Comparison of ENCODE assay signal across 8 cellular contexts in the genomic region with DNA sequence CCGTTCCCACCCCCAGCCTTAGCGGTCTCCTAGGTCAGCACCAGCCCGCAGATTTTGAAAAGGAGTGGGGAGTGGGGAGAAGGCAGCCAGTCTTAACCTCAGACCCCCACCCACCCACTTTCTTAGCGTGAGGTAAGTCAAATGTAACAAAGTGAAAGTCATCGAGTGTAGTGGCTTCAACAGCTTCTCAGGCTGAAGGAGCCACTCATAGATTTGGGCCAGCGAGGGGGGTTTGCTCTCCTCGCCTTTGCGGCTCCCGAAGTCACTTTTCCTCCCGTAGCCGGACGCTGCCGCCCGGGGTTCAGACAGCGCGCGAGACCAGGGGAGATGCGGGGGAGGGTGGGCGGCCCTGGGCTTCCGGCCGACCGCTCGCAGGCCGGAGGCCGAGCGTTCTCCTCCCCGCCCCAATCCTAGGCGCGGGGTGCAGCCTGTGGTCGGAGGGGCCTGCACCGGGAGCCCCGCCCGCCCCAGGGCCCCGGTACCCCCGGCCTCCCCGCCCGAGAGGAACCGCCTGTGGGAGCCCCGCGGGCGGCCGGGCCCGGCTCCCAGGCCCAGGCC. TPM values are rescaled to one million over a fixed set of nuclear protein-coding genes. Genes with fewer than 3 reads are reported as not detected.
DNase-seq lines count a peak whose midpoint lies in the region; ATAC-seq and TF ChIP-seq lines count a peak whose summit lies in the region.

No MANE protein-coding gene starts in this region.

- H3K9me3 ChIP-seq in ectodermal cell (ENCODE audit: control insufficient read depth, low read length): no peaks in the 10 kb centered on the region

- peaks cover 28% of the 10 kb centered on the region for H3K4me1 ChIP-seq in ectodermal cell (ENCODE audit: control insufficient read depth, insufficient read depth, low read length)

- H3K4me1 Mint-ChIP-seq in HFFc6 (ENCODE audit: low read depth): peaks cover 33% of the 10 kb centered on the region
- peaks cover 12 to 62% (median 52%) of the 10 kb centered on the region in 4 donors for H3K4me1 Mint-ChIP-seq in naive thymus-derived CD8-positive, alpha-beta T cell

- H3K27ac Mint-ChIP-seq in HFFc6: peak overlapping the region; percentile 79; the same call in 1 of the 2 replicates
- H3K27ac Mint-ChIP-seq in naive thymus-derived CD8-positive, alpha-beta T cell: no peak overlapping the region

- POLR2A ChIA-PET in AG04449 (lab: Yijun Ruan, JAX): no interaction called here
- POLR2A ChIA-PET in naive thymus-derived CD8-positive, alpha-beta T cell (lab: Charles Lee): no interaction called here

- peak overlapping the region; percentile 87 for H3K4me3 Mint-ChIP-seq in HFFc6
- peak overlapping the region; percentile 71 to 87 (median 80) for H3K4me3 Mint-ChIP-seq in naive thymus-derived CD8-positive, alpha-beta T cell

- no peak overlapping the region for H3K27ac ChIP-seq in ectodermal cell (ENCODE audit: insufficient read depth, low read depth, low read length, poor library complexity, severe bottlenecking)

- DNase-seq in AG04449 (ENCODE audit: low read depth, low spot score): no peak
- DNase-seq in HFFc6: no peak
- peak in 1 of 10 donors; percentile 55 for DNase-seq in naive thymus-derived CD8-positive, alpha-beta T cell
- DNase-seq in stimulated activated CD4-positive, alpha-beta T cell treated with anti-CD3 and anti-CD28 coated beads, Interleukin-1b, Interleukin-23, amount 100 ng/mL, for 48 hours: no peak
- DNase-seq in DMS153 treated with DMSO at 0.1 percent for 48 hours (lab: John Stamatoyannopoulos, UW; ENCODE audit: unreplicated experiment): no peak
- no peak for DNase-seq in D341Med (ENCODE audit: low spot score)
- DNase-seq in KG1 (lab: John Stamatoyannopoulos, UW): no peak

- CTCF ChIA-PET in AG04449 (lab: Yijun Ruan, JAX): interaction anchor here (1.7 to 19.9 kb wide), 4 partner anchors 11 to 673 kb away, joined by 4 to 374 read pairs (median 6); no protein-coding TSS in a partner anchor

- H3K36me3 ChIP-seq in ectodermal cell (ENCODE audit: control insufficient read depth, insufficient read depth, low read length): no peaks in the 10 kb centered on the region

- TF ChIP-seq CTCF in AG04449 (IDR thresholded peaks at IDR 0.05; ENCODE audit: insufficient read depth, low read length, missing control alignments): no peak
- no peak for TF ChIP-seq CTCF in HFFc6 (IDR thresholded peaks at IDR 0.05)

- H3K4me3 ChIP-seq in AG04449 (ENCODE audit: low read depth, low read length) (peak overlapping the region; percentile 36), ectodermal cell (ENCODE audit: insufficient read depth, low read depth, low read length) (peak overlapping the region; percentile 4)

- H3K27me3 Mint-ChIP-seq in HFFc6 (ENCODE audit: insufficient read depth): peaks cover 52% of the 10 kb centered on the region
- H3K27me3 Mint-ChIP-seq in naive thymus-derived CD8-positive, alpha-beta T cell: peaks cover 29 to 90% (median 59%) of the 10 kb centered on the region in 5 donors

- H3K36me3 Mint-ChIP-seq in HFFc6 (ENCODE audit: low read depth): peaks cover 9% of the 10 kb centered on the region; the same call in 1 of the 2 replicates
- H3K36me3 Mint-ChIP-seq in naive thymus-derived CD8-positive, alpha-beta T cell: no peaks in the 10 kb centered on the region

- peaks cover 100% of the 10 kb centered on the region for H3K27me3 ChIP-seq in ectodermal cell (ENCODE audit: control insufficient read depth, insufficient read depth, low read length, poor library complexity, severe bottlenecking)

- ATAC-seq in naive thymus-derived CD8-positive, alpha-beta T cell: no peak

- no peaks in the 10 kb centered on the region; the same call in 1 of the 2 replicates for H3K9me3 Mint-ChIP-seq in HFFc6
- no peaks in the 10 kb centered on the region for H3K9me3 Mint-ChIP-seq in naive thymus-derived CD8-positive, alpha-beta T cell

- WGBS in ectodermal cell, 2 experiments: 0 to 1% methylated on average over 43 of the region's 43 CpGs

RNA-seq across cellular contexts. Expression of a gene that starts 3.4 kb away (rescaled TPM):
- total RNA-seq in HFFc6 (2021; fragmentation: NEBNext Ultra II Directional; extraction: Animal tissue kit (Norgen Biotek cat#: 25700)): under 1 TPM in 4 of 6 experiments, not detected in 2; 0.32 to 0.63 (median 0.44) TPM
- not detected for polyA plus RNA-seq in ectodermal cell (2013, experiment 1 of 4)
- polyA plus RNA-seq in ectodermal cell (2013, experiment 2 of 4): not detected
- not detected for polyA plus RNA-seq in ectodermal cell (2013, experiment 3 of 4)
- polyA plus RNA-seq in ectodermal cell (2013, experiment 4 of 4): not detected
- not detected for total RNA-seq in naive thymus-derived CD8-positive, alpha-beta T cell
- polyA plus RNA-seq in naive thymus-derived CD8-positive, alpha-beta T cell: not detected
